Comparison of ENCODE assay signal across 7 cellular contexts in the genomic region with DNA sequence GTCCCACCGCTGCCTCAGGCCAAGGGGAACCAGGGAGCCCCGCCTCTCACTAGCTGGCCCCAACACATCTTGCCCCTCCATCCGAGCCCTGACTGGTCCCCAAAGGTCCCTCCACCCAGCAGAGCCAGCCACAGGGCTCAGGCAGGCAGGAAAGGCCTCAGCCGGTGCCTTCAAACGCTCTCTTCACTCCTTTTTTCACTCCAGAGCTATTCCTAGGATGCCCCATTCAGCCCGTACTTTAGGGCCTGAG. TPM values are rescaled to one million over a fixed set of nuclear protein-coding genes. Genes with fewer than 3 reads are reported as not detected.
A peak's percentile ranks its signal among the peaks of the same experiment; 100 is the strongest.
DNase-seq lines count a peak whose midpoint lies in the region; ATAC-seq and TF ChIP-seq lines count a peak whose summit lies in the region.

No MANE protein-coding gene starts in this region.

- peaks cover 8% of the 10 kb centered on the region for H3K4me1 Mint-ChIP-seq in activated T-helper 17 cell treated with anti-CD3 and anti-CD28 coated beads, Interleukin-2, amount 50 U/mL, for 72 hours
- peaks cover 63% of the 10 kb centered on the region for H3K4me1 Mint-ChIP-seq in stimulated activated naive CD8-positive, alpha-beta T cell treated with anti-CD3 and anti-CD28 coated beads, Interleukin-15, amount 100 ng/mL, for 72 hours

- DNase-seq in HFF-Myc (ENCODE audit: extremely low read depth, low read depth) (no peak), T1000 (lab: John Stamatoyannopoulos, UW) (no peak), germinal center (ENCODE audit: low spot score) (no peak), medulla oblongata (ENCODE audit: extremely low spot score) (no peak)
- no peak for DNase-seq in stimulated activated naive CD8-positive, alpha-beta T cell treated with anti-CD3 and anti-CD28 coated beads, Interleukin-15, amount 100 ng/mL, for 72 hours

- no peak for TF ChIP-seq CTCF in HFF-Myc (IDR thresholded peaks at IDR 0.05; ENCODE audit: low read depth, low read length, missing control alignments)

- peak overlapping the region; percentile 91 for H3K27ac Mint-ChIP-seq in activated T-helper 17 cell treated with anti-CD3 and anti-CD28 coated beads, Interleukin-2, amount 50 U/mL, for 72 hours
- H3K27ac Mint-ChIP-seq in stimulated activated naive CD8-positive, alpha-beta T cell treated with anti-CD3 and anti-CD28 coated beads, Interleukin-15, amount 100 ng/mL, for 72 hours = peak overlapping the region; percentile 95 to 99

- peaks cover 24% of the 10 kb centered on the region for H3K36me3 ChIP-seq in iPS-15b (ENCODE audit: control insufficient read depth, insufficient read depth, low read length)

- no peaks in the 10 kb centered on the region for H3K9me3 ChIP-seq in iPS-15b (ENCODE audit: control insufficient read depth, insufficient read depth, low read length)

- peak overlapping the region; percentile 70 for H3K9ac ChIP-seq in iPS-15b (ENCODE audit: low read depth, low read length)

- no peaks in the 10 kb centered on the region for H3K27me3 ChIP-seq in iPS-15b (ENCODE audit: control insufficient read depth, insufficient read depth, low read length)

- H3K4me3 ChIP-seq in HFF-Myc (replicated peaks; ENCODE audit: low read depth, low read length) (peak overlapping the region; percentile 48), iPS-15b (ENCODE audit: low read depth, low read length) (peak overlapping the region; percentile 71)

- no peaks in the 10 kb centered on the region for H3K4me1 ChIP-seq in iPS-15b (ENCODE audit: control insufficient read depth, insufficient read depth, low read length)

- H3K9me3 Mint-ChIP-seq in activated T-helper 17 cell treated with anti-CD3 and anti-CD28 coated beads, Interleukin-2, amount 50 U/mL, for 72 hours = no peaks in the 10 kb centered on the region
- H3K9me3 Mint-ChIP-seq in stimulated activated naive CD8-positive, alpha-beta T cell treated with anti-CD3 and anti-CD28 coated beads, Interleukin-15, amount 100 ng/mL, for 72 hours = no peaks in the 10 kb centered on the region

- no peak for ATAC-seq in activated T-helper 17 cell treated with anti-CD3 and anti-CD28 coated beads, Interleukin-2, amount 50 U/mL, for 72 hours (replicated peaks)
- ATAC-seq in stimulated activated naive CD8-positive, alpha-beta T cell treated with anti-CD3 and anti-CD28 coated beads, Interleukin-15, amount 100 ng/mL, for 72 hours = peak; percentile 0

- H3K4me3 Mint-ChIP-seq in activated T-helper 17 cell treated with anti-CD3 and anti-CD28 coated beads, Interleukin-2, amount 50 U/mL, for 72 hours = peak overlapping the region; percentile 88
- H3K4me3 Mint-ChIP-seq in stimulated activated naive CD8-positive, alpha-beta T cell treated with anti-CD3 and anti-CD28 coated beads, Interleukin-15, amount 100 ng/mL, for 72 hours = peak overlapping the region; percentile 86 to 90

- H3K36me3 Mint-ChIP-seq in activated T-helper 17 cell treated with anti-CD3 and anti-CD28 coated beads, Interleukin-2, amount 50 U/mL, for 72 hours (ENCODE audit: low read depth) = peaks cover 50% of the 10 kb centered on the region

- no peaks in the 10 kb centered on the region for H3K27me3 Mint-ChIP-seq in activated T-helper 17 cell treated with anti-CD3 and anti-CD28 coated beads, Interleukin-2, amount 50 U/mL, for 72 hours
- no peaks in the 10 kb centered on the region for H3K27me3 Mint-ChIP-seq in stimulated activated naive CD8-positive, alpha-beta T cell treated with anti-CD3 and anti-CD28 coated beads, Interleukin-15, amount 100 ng/mL, for 72 hours

RNA-seq across cellular contexts. Expression of a gene that starts 1.5 kb away (rescaled TPM):
- total RNA-seq in activated T-helper 17 cell treated with anti-CD3 and anti-CD28 coated beads, Interleukin-2, amount 50 U/mL, for 72 hours = 100 to 1,000 TPM; 105 to 147 TPM

RNA-seq across cellular contexts. Expression of a gene that starts 7.2 kb away (rescaled TPM):
- total RNA-seq in activated T-helper 17 cell treated with anti-CD3 and anti-CD28 coated beads, Interleukin-2, amount 50 U/mL, for 72 hours = 100 to 1,000 TPM in 1 of 2 donors, 10 to 100 TPM in 1; 74.7 to 146 TPM

RNA-seq across cellular contexts. Expression of a gene that starts 16.8 kb away (rescaled TPM):
- total RNA-seq in activated T-helper 17 cell treated with anti-CD3 and anti-CD28 coated beads, Interleukin-2, amount 50 U/mL, for 72 hours = 1 to 10 TPM; 4.7 to 4.9 TPM

RNA-seq across cellular contexts. Expression of a gene that starts 23.1 kb away (rescaled TPM):
- total RNA-seq in activated T-helper 17 cell treated with anti-CD3 and anti-CD28 coated beads, Interleukin-2, amount 50 U/mL, for 72 hours = under 1 TPM in 1 of 2 donors, not detected in 1; 0.32 TPM

RNA-seq across cellular contexts. Expression of a gene that starts 41.6 kb away (rescaled TPM):
- total RNA-seq in activated T-helper 17 cell treated with anti-CD3 and anti-CD28 coated beads, Interleukin-2, amount 50 U/mL, for 72 hours = 1 to 10 TPM; 2.3 to 2.4 TPM
